In genomic region chr3:39473452-39474125, GRCh38 we compare ENCODE assay signal across 1 cellular context.
TF ChIP-seq lines count a peak whose summit lies in the region.

No MANE protein-coding gene starts in this region.

TF ChIP-seq in GM23338, 12 proteins besides CTCF, POLR2A, EP300 and RAD21 (continued from another document):
- TF ChIP-seq REST (IDR thresholded peaks at IDR 0.05; ENCODE audit: unreplicated experiment): no peak
